Comparison of ENCODE assay signal across 10 cellular contexts in the genomic region with DNA sequence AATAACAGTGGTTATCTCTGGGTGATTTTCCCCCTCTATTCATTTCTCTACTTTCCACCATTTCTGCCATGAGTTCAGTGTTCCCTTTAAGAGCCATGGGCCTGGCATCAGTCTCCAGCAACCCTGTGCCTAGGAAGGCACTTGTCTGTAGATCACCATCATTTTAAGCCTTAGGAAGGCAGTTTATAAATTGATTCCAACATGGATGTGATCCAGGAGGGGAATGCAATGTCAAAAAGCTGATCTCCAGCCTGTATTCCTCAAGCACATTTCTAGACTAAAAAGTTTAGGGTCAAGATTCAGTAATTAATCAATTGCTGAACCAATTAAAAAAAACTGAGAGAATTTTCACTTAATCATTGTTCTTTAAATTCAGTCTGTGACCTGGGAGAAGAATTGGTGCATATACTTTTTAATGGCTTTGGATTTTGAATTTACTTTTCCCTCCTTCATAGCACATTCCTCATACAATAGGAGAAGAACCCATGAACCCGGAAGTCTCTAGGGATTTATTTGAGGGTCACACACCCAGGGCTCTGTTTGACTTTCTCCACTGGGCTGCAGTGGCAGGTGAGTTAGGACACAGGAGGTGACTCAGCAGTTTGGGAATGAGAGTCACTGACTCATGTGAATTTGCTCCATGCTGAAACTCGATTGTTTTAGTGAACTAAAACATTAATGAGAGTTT. TPM values are rescaled to one million over a fixed set of nuclear protein-coding genes. Genes with fewer than 3 reads are reported as not detected.
A peak's percentile ranks its signal among the peaks of the same experiment; 100 is the strongest.
DNase-seq lines count a peak whose midpoint lies in the region; ATAC-seq and TF ChIP-seq lines count a peak whose summit lies in the region.
"Had no signal": no experiment of that assay in that cellular context is flagged by ENCODE, and none has a peak within 500 bp of the region (broad histone marks: within the 10 kb centered on the region; RNA-seq: fewer than 3 reads in every experiment).

No MANE protein-coding gene starts in this region.

- no peak overlapping the region for H3K56ac ChIP-seq in H9 (ENCODE audit: insufficient read length, low read depth, low read length)

- no peak for TF ChIP-seq CTCF in H9 (conservative IDR thresholded peaks at IDR 0.05)
- TF ChIP-seq CTCF in epithelial cell of proximal tubule (conservative IDR thresholded peaks at IDR 0.05; ENCODE audit: low read depth, low read length): no peak
- no peak for TF ChIP-seq CTCF in osteoblast (IDR thresholded peaks at IDR 0.05; ENCODE audit: extremely low read depth, low read depth, low read length)

- no peak overlapping the region for H3K9ac ChIP-seq in H9 (ENCODE audit: extremely low read depth, insufficient read length, low read length)

- DNase-seq in H9 (peak; percentile 59), NCI-H69 (lab: John Stamatoyannopoulos, UW) (peak; percentile 87), epithelial cell of proximal tubule (ENCODE audit: low read depth) (peak; percentile 67), osteoblast (ENCODE audit: insufficient read length, low spot score, missing footprints) (peak; percentile 83), T-helper 2 cell (no peak)
- no peak for DNase-seq in activated naive CD8-positive, alpha-beta T cell treated with anti-CD3 and anti-CD28 coated beads for 36 hours
- DNase-seq: activated CD4-positive, alpha-beta T cell treated with anti-CD3 and anti-CD28 coated beads for 36 hours had no signal

- H3K23me2 ChIP-seq in H9 (ENCODE audit: insufficient read length, low read depth, low read length, poor library complexity, severe bottlenecking): no peaks in the 10 kb centered on the region

- H3K79me2 ChIP-seq in H9 (ENCODE audit: insufficient read depth, low read length) (no peaks in the 10 kb centered on the region), osteoblast (ENCODE audit: insufficient read depth, low read length) (no peaks in the 10 kb centered on the region)

- H2BK12ac ChIP-seq in H9 (ENCODE audit: insufficient read length, low read depth, low read length): no peak overlapping the region

- no peaks in the 10 kb centered on the region for H3K9me3 ChIP-seq in H9 (ENCODE audit: control insufficient read depth, low read depth, low read length)
- no peaks in the 10 kb centered on the region for H3K9me3 ChIP-seq in osteoblast (ENCODE audit: low read depth, low read length)
- H3K9me3 ChIP-seq: vagina had no signal

- H2BK120ac ChIP-seq in H9 (ENCODE audit: low read depth, low read length, poor library complexity, severe bottlenecking): no peak overlapping the region

- peak overlapping the region in 2 of 3 experiments; percentile 89 to 91; a peak in 3 of 7 replicates for H3K27ac Mint-ChIP-seq in H9
- no peak overlapping the region for H3K27ac Mint-ChIP-seq in activated naive CD8-positive, alpha-beta T cell treated with anti-CD3 and anti-CD28 coated beads for 36 hours
- H3K27ac Mint-ChIP-seq: activated CD4-positive, alpha-beta T cell treated with anti-CD3 and anti-CD28 coated beads for 36 hours had no signal

- H3K27me3 ChIP-seq in H9 (ENCODE audit: insufficient read depth, low read length) (no peaks in the 10 kb centered on the region), osteoblast (ENCODE audit: insufficient read depth, low read length) (peaks cover 22% of the 10 kb centered on the region)
- H3K27me3 ChIP-seq: vagina had no signal

- WGBS in H9 (ENCODE audit: extremely low coverage, insufficient read length, low lambda C conversion rate): no CpG with 5 or more reads among the region's 2 CpGs

- H3K23ac ChIP-seq in H9 (ENCODE audit: insufficient read length, low read depth, low read length): no peak overlapping the region

- ATAC-seq in HG02763 (IDR thresholded peaks at IDR 0.05; ENCODE audit: unreplicated experiment) (no peak), HG03378 (IDR thresholded peaks at IDR 0.05; ENCODE audit: unreplicated experiment) (no peak)
- ATAC-seq: activated CD4-positive, alpha-beta T cell treated with anti-CD3 and anti-CD28 coated beads for 36 hours had no signal

- H4K5ac ChIP-seq in H9 (ENCODE audit: insufficient read length, low read depth, low read length): no peak overlapping the region

- no peaks in the 10 kb centered on the region for H3K36me3 ChIP-seq in osteoblast (ENCODE audit: insufficient read depth, low read length)
- H3K36me3 ChIP-seq: vagina had no signal

- peaks cover 7% of the 10 kb centered on the region in 2 experiments; a peak in 4 of 5 replicates for H3K9me3 Mint-ChIP-seq in H9
- H3K9me3 Mint-ChIP-seq in activated naive CD8-positive, alpha-beta T cell treated with anti-CD3 and anti-CD28 coated beads for 36 hours: peaks cover 2% of the 10 kb centered on the region

- H2AFZ ChIP-seq in H9 (ENCODE audit: low read length) (no peak overlapping the region), osteoblast (ENCODE audit: low read length) (no peak overlapping the region)

- no peak overlapping the region for H3K14ac ChIP-seq in H9 (ENCODE audit: insufficient read depth, low read length)

- no peak overlapping the region for H2BK20ac ChIP-seq in H9 (ENCODE audit: low read depth, low read length, poor library complexity, severe bottlenecking)

- no peak overlapping the region for H2AK5ac ChIP-seq in H9 (ENCODE audit: insufficient read length, low read length)

- no peak overlapping the region for H3T11ph ChIP-seq in H9 (ENCODE audit: low read length)

- H3K27ac ChIP-seq in H9 (ENCODE audit: insufficient read length, low read depth, low read length) (no peak overlapping the region), osteoblast (ENCODE audit: low read depth, low read length) (no peak overlapping the region)
- H3K27ac ChIP-seq: vagina had no signal

- H3K4me1 ChIP-seq in H9 (ENCODE audit: insufficient read depth, low read length) (0 out of 2 replicates have a peak, but pooled peaks cover 2% of the 10 kb centered on the region), osteoblast (ENCODE audit: insufficient read depth, low read length) (peaks cover 16% of the 10 kb centered on the region)

- no peak overlapping the region for H3K4me3 ChIP-seq in epithelial cell of proximal tubule (ENCODE audit: low read depth, low read length)
- no peak overlapping the region for H3K4me3 ChIP-seq in osteoblast (ENCODE audit: insufficient read depth, low read length)
- H3K4me3 ChIP-seq: vagina had no signal

- H3K18ac ChIP-seq in H9 (ENCODE audit: insufficient read length, low read depth, low read length): no peak overlapping the region

- peaks cover 2 to 11% (median 3%) of the 10 kb centered on the region in 3 experiments; a peak in 4 of 7 replicates for H3K36me3 Mint-ChIP-seq in H9 (ENCODE audit: insufficient read depth in 1 of 3, low read depth in 3 of 3)
- peaks cover 6% of the 10 kb centered on the region for H3K36me3 Mint-ChIP-seq in activated naive CD8-positive, alpha-beta T cell treated with anti-CD3 and anti-CD28 coated beads for 36 hours

- H3K4me3 Mint-ChIP-seq in H9: no peak overlapping the region
- H3K4me3 Mint-ChIP-seq in activated naive CD8-positive, alpha-beta T cell treated with anti-CD3 and anti-CD28 coated beads for 36 hours: no peak overlapping the region
- H3K4me3 Mint-ChIP-seq: activated CD4-positive, alpha-beta T cell treated with anti-CD3 and anti-CD28 coated beads for 36 hours had no signal

- H2BK5ac ChIP-seq in H9 (ENCODE audit: insufficient read length, low read length): no peak overlapping the region

- H4K8ac ChIP-seq in H9 (replicated peaks; ENCODE audit: insufficient read length, low read depth, low read length): no peak overlapping the region

- H2BK15ac ChIP-seq in H9 (ENCODE audit: low read depth, low read length): no peak overlapping the region

- H4K20me1 ChIP-seq in H9 (ENCODE audit: control insufficient read depth, insufficient read depth, insufficient read length) (no peaks in the 10 kb centered on the region), osteoblast (ENCODE audit: insufficient read depth, low read length) (no peaks in the 10 kb centered on the region)

- H3K4me2 ChIP-seq in H9 (ENCODE audit: insufficient read depth, insufficient read length, low read length) (no peak overlapping the region), osteoblast (ENCODE audit: insufficient read depth, low read length) (no peak overlapping the region)

- no peak overlapping the region for H3K4ac ChIP-seq in H9 (ENCODE audit: low read depth, low read length)

- peaks cover 19 to 27% of the 10 kb centered on the region in 2 experiments for H3K4me1 Mint-ChIP-seq in H9
- peaks cover 48% of the 10 kb centered on the region for H3K4me1 Mint-ChIP-seq in activated naive CD8-positive, alpha-beta T cell treated with anti-CD3 and anti-CD28 coated beads for 36 hours

- H3K79me1 ChIP-seq in H9 (ENCODE audit: insufficient read depth, low read depth, low read length, poor library complexity, severe bottlenecking): no peaks in the 10 kb centered on the region

- H4K91ac ChIP-seq in H9 (ENCODE audit: insufficient read length, low read depth, low read length): no peak overlapping the region

- no peaks in the 10 kb centered on the region; the same call in 1 of the 2 replicates for H3K27me3 Mint-ChIP-seq in H9 (ENCODE audit: low read depth)
- H3K27me3 Mint-ChIP-seq in activated naive CD8-positive, alpha-beta T cell treated with anti-CD3 and anti-CD28 coated beads for 36 hours: peaks cover 5% of the 10 kb centered on the region
- H3K27me3 Mint-ChIP-seq: activated CD4-positive, alpha-beta T cell treated with anti-CD3 and anti-CD28 coated beads for 36 hours had no signal

RNA-seq across cellular contexts. Expression of a gene that starts 6.1 kb away (rescaled TPM):
- total RNA-seq in H9 (2021) (19.0 and 20.2 TPM in 2 replicates), epithelial cell of proximal tubule (13.2 and 21.3 TPM in 2 replicates), osteoblast (6.5 and 8.5 TPM in 2 replicates)
- 1 to 10 TPM; 6.6 to 7.0 TPM for total RNA-seq in activated naive CD8-positive, alpha-beta T cell treated with anti-CD3 and anti-CD28 coated beads for 36 hours

RNA-seq across cellular contexts. Expression of a gene that starts 51.7 kb away (rescaled TPM):
- total RNA-seq in H9 (2021) (not detected in 2 replicates), epithelial cell of proximal tubule (not detected in 2 replicates), osteoblast (under 0.01 TPM in 1 of 2 replicates, not detected in the other)
- total RNA-seq in activated naive CD8-positive, alpha-beta T cell treated with anti-CD3 and anti-CD28 coated beads for 36 hours: not detected
- total RNA-seq: activated CD4-positive, alpha-beta T cell treated with anti-CD3 and anti-CD28 coated beads for 36 hours; vagina had no signal

Comparison
In these comparisons a context has a peak if more than half of its experiments do, and no peak if none do; other contexts are left out.
1. DNase-seq: peak in H9 (single experiment), NCI-H69 (single experiment), epithelial cell of proximal tubule (single experiment) and osteoblast (single experiment); none in T-helper 2 cell (0 of 5) and activated naive CD8-positive, alpha-beta T cell treated with anti-CD3 and anti-CD28 coated beads for 36 hours (single experiment).